In the genomic region with DNA sequence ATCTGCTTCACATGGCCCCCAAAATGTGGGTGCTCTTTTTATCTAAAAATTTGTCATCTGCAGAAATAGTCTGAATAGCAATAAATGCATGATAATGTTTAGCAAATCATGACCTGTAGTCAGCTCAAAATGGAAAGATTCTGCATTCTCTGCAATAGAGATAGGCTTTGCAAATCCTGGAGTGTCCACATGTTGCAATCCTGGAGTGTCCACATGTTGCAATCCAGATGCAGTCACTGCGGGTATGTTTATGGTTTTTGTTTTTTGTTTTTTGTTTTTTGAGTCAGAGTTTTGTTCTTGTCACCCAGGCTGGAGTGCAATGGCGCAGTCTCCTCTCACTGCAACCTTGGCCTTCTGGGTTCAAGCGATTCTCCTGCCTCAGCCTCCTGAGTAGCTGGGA, we compare ENCODE assay signal across 19 cellular contexts. TPM values are rescaled to one million over a fixed set of nuclear protein-coding genes. Genes with fewer than 3 reads are reported as not detected.
DNase-seq lines count a peak whose midpoint lies in the region; ATAC-seq and TF ChIP-seq lines count a peak whose summit lies in the region.
"Had no signal": no experiment of that assay in that cellular context is flagged by ENCODE, and none has a peak within 500 bp of the region (broad histone marks: within the 10 kb centered on the region; RNA-seq: fewer than 3 reads in every experiment).

No MANE protein-coding gene starts in this region.

- H2AFZ ChIP-seq in IMR-90 (replicated peaks; ENCODE audit: low read length, poor library complexity) = no peak overlapping the region
- H2AFZ ChIP-seq: parathyroid adenoma had no signal

- no peak for TF ChIP-seq POLR2A in IMR-90 (IDR thresholded peaks at IDR 0.05; ENCODE audit: low read depth, low read length)

- H3K9me3 ChIP-seq in IMR-90 (ENCODE audit: control insufficient read depth, insufficient read depth, low read length) (no peaks in the 10 kb centered on the region), T-helper 17 cell (ENCODE audit: control insufficient read depth, low read length, poor library complexity, severe bottlenecking) (no peaks in the 10 kb centered on the region)
- H3K9me3 ChIP-seq: BLaER1 treated with 17β-estradiol and CSF1 and Interleukin-3, amounts not matched to agents 10 nM and 100 nM; lower lobe of right lung; sigmoid colon had no signal

- BruUV-seq in IMR-90 (replicated peaks; lab: Mats Ljungman, UMichigan) = no TSS peak

- dilution Hi-C loops in IMR-90 (cut with HindIII; ENCODE audit: low sequenced_read_pairs, unreplicated experiment) = no loop called here

- H3K27me3 ChIP-seq in IMR-90 (ENCODE audit: control insufficient read depth, insufficient read depth, low read length) = peaks cover 6% of the 10 kb centered on the region; the same call in 1 of the 2 replicates
- H3K27me3 ChIP-seq: BLaER1 treated with 17β-estradiol and CSF1 and Interleukin-3, amounts not matched to agents 10 nM and 100 nM; sigmoid colon had no signal

- H4K91ac ChIP-seq in IMR-90 (ENCODE audit: insufficient read depth, low read depth, low read length) = peak overlapping the region; percentile 38; the same call in 1 of the 2 replicates

- no peak overlapping the region for H3K27ac Mint-ChIP-seq in T-helper 17 cell
- H3K27ac Mint-ChIP-seq: activated CD4-positive, alpha-beta memory T cell treated with anti-CD3 and anti-CD28 coated beads for 36 hours had no signal

- H3K36me3 Mint-ChIP-seq in T-helper 17 cell (ENCODE audit: low read depth) = peaks cover 4% of the 10 kb centered on the region
- H3K36me3 Mint-ChIP-seq: activated CD4-positive, alpha-beta memory T cell treated with anti-CD3 and anti-CD28 coated beads for 36 hours had no signal

- peak overlapping the region; percentile 32; the same call in 1 of the 2 replicates for H2BK120ac ChIP-seq in IMR-90 (ENCODE audit: low read depth, low read length)

- H3K4me1 Mint-ChIP-seq in T-helper 17 cell = peaks cover 16% of the 10 kb centered on the region

- H3K4me3 Mint-ChIP-seq in T-helper 17 cell = no peak overlapping the region
- H3K4me3 Mint-ChIP-seq: activated CD4-positive, alpha-beta memory T cell treated with anti-CD3 and anti-CD28 coated beads for 36 hours had no signal

- H3K56ac ChIP-seq in IMR-90 (ENCODE audit: extremely low read depth, insufficient read depth, low read length) = no peak overlapping the region

- no peak overlapping the region for H2BK15ac ChIP-seq in IMR-90 (ENCODE audit: low read depth, low read length)

- H2AK9ac ChIP-seq in IMR-90 (replicated peaks; ENCODE audit: low read depth, low read length, poor library complexity) = no peak overlapping the region

- H4K8ac ChIP-seq in IMR-90 (ENCODE audit: low read depth in 2 of 2, low read length in 2 of 2) = peak overlapping the region in 1 of 2 experiments; percentile 8; a peak in 1 of 4 replicates

- in situ Hi-C loops in IMR-90 (cut with MboI; ENCODE audit: low sequenced_read_pairs) = no loop called here

- TF ChIP-seq RAD21 in IMR-90 (IDR thresholded peaks at IDR 0.05; ENCODE audit: low read length) = no peak

- no CpG with 5 or more reads among the region's 3 CpGs for WGBS in IMR-90 (ENCODE audit: extremely low coverage in 2 of 2, insufficient read length in 1 of 2), 2 experiments

- 0 out of 2 replicates have a peak overlapping the region, but pooled peaks have one; percentile 39 for H3K4ac ChIP-seq in IMR-90 (ENCODE audit: low read depth, low read length)

- TF ChIP-seq CTCF in IMR-90 (conservative IDR thresholded peaks at IDR 0.05; ENCODE audit: low read depth, low read length) (no peak), epithelial cell of esophagus (IDR thresholded peaks at IDR 0.05; ENCODE audit: insufficient read depth, low read depth, low read length, missing control alignments) (no peak), omental fat pad (IDR thresholded peaks at IDR 0.05) (no peak)

- H3K27me3 Mint-ChIP-seq in T-helper 17 cell = peaks cover 41% of the 10 kb centered on the region

- H3K23ac ChIP-seq in IMR-90 (ENCODE audit: low read depth, low read length) = no peak overlapping the region

- H3K27ac ChIP-seq in IMR-90 (ENCODE audit: insufficient read depth, low read length) = peak overlapping the region; percentile 16; the same call in 1 of the 2 replicates
- H3K27ac ChIP-seq: lower lobe of right lung, parathyroid adenoma, sigmoid colon had no signal

- H4K20me1 ChIP-seq in IMR-90 (ENCODE audit: insufficient read depth, low read length) = no peaks in the 10 kb centered on the region

- H3K9me1 ChIP-seq in IMR-90 (ENCODE audit: insufficient read depth, low read length) = no peaks in the 10 kb centered on the region

- no peak overlapping the region; the same call in 1 of the 2 replicates for H2AK5ac ChIP-seq in IMR-90 (ENCODE audit: low read depth, low read length)

- peaks cover 5% of the 10 kb centered on the region; the same call in 1 of the 2 replicates for H3K4me1 ChIP-seq in IMR-90 (ENCODE audit: control insufficient read depth, insufficient read depth, low read length)
- H3K4me1 ChIP-seq: parathyroid adenoma, sigmoid colon had no signal

- peak; percentile 84 for DNase-seq in AG20443 (ENCODE audit: low spot score)
- peak; percentile 86 for DNase-seq in IMR-90
- DNase-seq in epithelial cell of esophagus (ENCODE audit: low read depth) = peak; percentile 83
- no peak for DNase-seq in omental fat pad (ENCODE audit: low spot score)
- no peak for DNase-seq in T-helper 17 cell
- no peak for DNase-seq in NCI-H345 (lab: John Stamatoyannopoulos, UW)
- DNase-seq: activated CD4-positive, alpha-beta memory T cell treated with anti-CD3 and anti-CD28 coated beads for 36 hours; activated naive CD4-positive, alpha-beta T cell treated with Interleukin-2 at 50 U/mL for 16 hours; aorta; lower lobe of right lung; NCI-H1092; NCI-H2081; NCI-H524 treated with DMSO at 0.1 percent for 48 hours; sigmoid colon had no signal

- no peak overlapping the region for H3K9ac ChIP-seq in IMR-90 (ENCODE audit: low read depth, low read length)
- H3K9ac ChIP-seq: parathyroid adenoma had no signal

- H3K4me2 ChIP-seq in IMR-90 (ENCODE audit: low read depth, low read length) = no peak overlapping the region

- H3K4me3 ChIP-seq in IMR-90 (ENCODE audit: insufficient read depth, low read depth, low read length) = no peak overlapping the region
- no peak overlapping the region for H3K4me3 ChIP-seq in epithelial cell of esophagus (ENCODE audit: low read length)
- H3K4me3 ChIP-seq: BLaER1 treated with 17β-estradiol and CSF1 and Interleukin-3, amounts not matched to agents 10 nM and 100 nM; lower lobe of right lung; sigmoid colon had no signal

- H3K36me3 ChIP-seq in IMR-90 (ENCODE audit: control insufficient read depth, insufficient read depth, low read length) = no peaks in the 10 kb centered on the region
- H3K36me3 ChIP-seq: BLaER1 treated with 17β-estradiol and CSF1 and Interleukin-3, amounts not matched to agents 10 nM and 100 nM; lower lobe of right lung; sigmoid colon had no signal

- intact Hi-C loops in IMR-90 (cut with micrococcal nuclease) = no loop called here

- no peak overlapping the region for H2BK5ac ChIP-seq in IMR-90 (ENCODE audit: low read depth, low read length, poor library complexity, severe bottlenecking)

- no peak overlapping the region for H4K5ac ChIP-seq in IMR-90 (ENCODE audit: low read depth, low read length)

- no peak overlapping the region for H3K14ac ChIP-seq in IMR-90 (replicated peaks; ENCODE audit: low read depth, low read length)

- H3K79me1 ChIP-seq in IMR-90 (ENCODE audit: low read depth in 1 of 2, low read length in 2 of 2) = no peaks in the 10 kb centered on the region

- peak overlapping the region; percentile 67; the same call in 1 of the 2 replicates for H2BK20ac ChIP-seq in IMR-90 (ENCODE audit: low read depth, low read length)

- POLR2A ChIA-PET in IMR-90 (lab: Charles Lee; ENCODE audit: unreplicated experiment) = no interaction called here

- no peak overlapping the region for H3K18ac ChIP-seq in IMR-90 (ENCODE audit: low read depth, low read length)

- peak; percentile 56 for ATAC-seq in IMR-90 (ENCODE audit: low read depth)
- peak; percentile 80 for ATAC-seq in omental fat pad (ENCODE audit: low FRiP score)
- no peak for ATAC-seq in T-helper 17 cell
- ATAC-seq in HG03097 (IDR thresholded peaks at IDR 0.05; ENCODE audit: low FRiP score, unreplicated experiment) = no peak
- ATAC-seq in HG03045 (IDR thresholded peaks at IDR 0.05; ENCODE audit: unreplicated experiment) = no peak
- ATAC-seq: lower lobe of right lung, Right ventricle myocardium inferior had no signal

- CTCF ChIA-PET in IMR-90 (lab: Yijun Ruan, JAX) = interaction anchor here (0.7 kb wide), 1 partner anchor 20 kb away, joined by 8 read pairs; no protein-coding TSS in a partner anchor

TF ChIP-seq in IMR-90, 13 proteins besides CTCF, POLR2A, EP300 and RAD21:
- TF ChIP-seq CEBPB (IDR thresholded peaks at IDR 0.05; ENCODE audit: low read depth, low read length) = peak; percentile 97
- TF ChIP-seq RFX5 (IDR thresholded peaks at IDR 0.05; ENCODE audit: low read depth, low read length) = no peak
- TF ChIP-seq CHD1 (IDR thresholded peaks at IDR 0.05; ENCODE audit: low read depth, low read length) = no peak

RNA-seq across cellular contexts. Expression of a gene that starts 20.2 kb away (rescaled TPM):
- total RNA-seq in IMR-90 (2012; rRNA removed) = 4.2 and 5.2 TPM in 2 replicates
- polyA plus RNA-seq in IMR-90 (2012; rRNA removed) = 13.0 and 13.7 TPM in 2 replicates
- 10.9 and 20.1 TPM in 2 replicates for polyA plus RNA-seq in IMR-90 (2012; cell fraction: cytosol; rRNA removed)
- 8.8 and 12.9 TPM in 2 replicates for polyA plus RNA-seq in IMR-90 (2012; cell fraction: nucleus; rRNA removed; ENCODE audit: low replicate concordance)
- total RNA-seq in omental fat pad = 100 to 1,000 TPM in 1 of 4 donors, 10 to 100 TPM in 3; 18.7 to 222 (median 68.7) TPM
- 10 to 100 TPM in 1 of 2 donors, 1 to 10 TPM in 1; 3.2 to 11.5 TPM for total RNA-seq in T-helper 17 cell

Comparison
In these comparisons a context has a peak if more than half of its experiments do, and no peak if none do; other contexts are left out.
1. DNase-seq: peak in AG20443 (single experiment), IMR-90 (single experiment) and epithelial cell of esophagus (single experiment); none in omental fat pad (single experiment), T-helper 17 cell (0 of 3) and NCI-H345 (single experiment).
2. ATAC-seq: peak in IMR-90 (single experiment) and omental fat pad (single experiment); none in T-helper 17 cell (single experiment), HG03097 (single experiment) and HG03045 (single experiment).